8 cellular contexts compared by ENCODE assay signal in genomic region chr15:89171136-89172072, GRCh38. TPM values are rescaled to one million over a fixed set of nuclear protein-coding genes. Genes with fewer than 3 reads are reported as not detected.
DNase-seq lines count a peak whose midpoint lies in the region; ATAC-seq and TF ChIP-seq lines count a peak whose summit lies in the region.

No MANE protein-coding gene starts in this region.

- no peak overlapping the region for H3K27ac ChIP-seq in SK-N-SH (ENCODE audit: low read depth in 2 of 2, low read length in 1 of 2)
- H3K27ac ChIP-seq in lower lobe of right lung, result no peak overlapping the region
- H3K27ac ChIP-seq in aorta (ENCODE audit: low read depth in 1 of 2, low read length in 2 of 2), result no peak overlapping the region

- peaks cover 25% of the 10 kb centered on the region for H3F3A ChIP-seq in SK-N-SH (replicated peaks; ENCODE audit: insufficient read depth)

- H3K27me3 ChIP-seq in SK-N-SH (ENCODE audit: insufficient read depth) (no peaks in the 10 kb centered on the region), lower lobe of right lung (ENCODE audit: low read depth) (no peaks in the 10 kb centered on the region), aorta (ENCODE audit: control insufficient read depth in 1 of 2, insufficient read depth in 2 of 2, low read length in 1 of 2) (no peaks in the 10 kb centered on the region)

- no peak overlapping the region for H3K4me2 ChIP-seq in SK-N-SH

- POLR2A ChIA-PET in SK-N-SH (lab: Yijun Ruan, JAX), result no interaction called here

- 61% methylated on average over 12 of the region's 12 CpGs for WGBS in SK-N-SH (ENCODE audit: low lambda C conversion rate)
- WGBS in aorta, 2 donors, result 60 to 63% methylated on average over 12 of the region's 12 CpGs

- intact Hi-C loops in lower lobe of right lung (cut with DNase I), result loop anchor here (10.0 kb wide), 1 partner anchor 117 kb away; no protein-coding TSS in a partner anchor
- intact Hi-C loops in aorta (cut with DNase I), result loop anchor here (5.0 to 10.0 kb wide), 3 partner anchors 34 to 259 kb away; partner anchors contain the start of genes ABHD2 (in 2 of the 2) and MFGE8 (in 1 of the 2)

- H3K4me3 ChIP-seq in SK-N-SH (ENCODE audit: low read depth in 2 of 2, low read length in 1 of 2), result peak overlapping the region in 1 of 2 experiments; percentile 32; a peak in 1 of 4 replicates
- no peak overlapping the region for H3K4me3 ChIP-seq in lower lobe of right lung
- H3K4me3 ChIP-seq in aorta (ENCODE audit: low read length in 2 of 2), result no peak overlapping the region

- TF ChIP-seq CTCF in SK-N-SH (IDR thresholded peaks at IDR 0.05) (peak; percentile 83), lower lobe of right lung (IDR thresholded peaks at IDR 0.05) (peak; percentile 71)

- H3K36me3 ChIP-seq in SK-N-SH (replicated peaks in 1 of 2; ENCODE audit: control insufficient read depth in 1 of 2, insufficient read depth in 2 of 2, low read length in 1 of 2) (peaks cover 1 to 16% of the 10 kb centered on the region in 2 experiments), lower lobe of right lung (peaks cover 50% of the 10 kb centered on the region), aorta (ENCODE audit: control insufficient read depth in 1 of 2, insufficient read depth in 2 of 2, low read length in 1 of 2) (peaks cover 1 to 3% of the 10 kb centered on the region in 2 donors)

- no peaks in the 10 kb centered on the region for H3K9me2 ChIP-seq in SK-N-SH

- peak; percentile 84 for TF ChIP-seq RAD21 in SK-N-SH (IDR thresholded peaks at IDR 0.05; ENCODE audit: low read length)

- H3K9me3 ChIP-seq in SK-N-SH, result no peaks in the 10 kb centered on the region
- no peaks in the 10 kb centered on the region for H3K9me3 ChIP-seq in lower lobe of right lung
- H3K9me3 ChIP-seq in aorta (ENCODE audit: control insufficient read depth, low read length), result no peaks in the 10 kb centered on the region

- CTCF ChIA-PET in SK-N-SH (lab: Yijun Ruan, JAX), result interaction anchor here (0.6 to 13.4 kb wide), 55 partner anchors 8 to 515 kb away, joined by 3 to 363 read pairs (median 4); partner anchors contain the start of gene ABHD2

- H4K20me1 ChIP-seq in SK-N-SH (ENCODE audit: insufficient read depth), result no peaks in the 10 kb centered on the region

- peak; percentile 61 to 73 for ATAC-seq in lower lobe of right lung
- ATAC-seq in aorta (ENCODE audit: low FRiP score), result peak; percentile 51
- ATAC-seq in GM21515 (IDR thresholded peaks at IDR 0.05; ENCODE audit: unreplicated experiment), result no peak

- no peak overlapping the region for H3K9ac ChIP-seq in SK-N-SH

- no peak overlapping the region for H2AFZ ChIP-seq in SK-N-SH (ENCODE audit: low read depth)

- DNase-seq in NCI-H1092 treated with DMSO at 0.1 percent for 48 hours (lab: John Stamatoyannopoulos, UW), result peak; percentile 21
- no peak for DNase-seq in NCI-H1092 (lab: John Stamatoyannopoulos, UW)
- peak; percentile 23 for DNase-seq in HPDE6-E6E7 (ENCODE audit: extremely low spot score)
- DNase-seq in SK-N-SH, result peak; percentile 60
- DNase-seq in cerebellum (ENCODE audit: low spot score), result peak; percentile 45
- peak; percentile 54 for DNase-seq in lower lobe of right lung
- no peak for DNase-seq in aorta

- no peak for TF ChIP-seq EP300 in SK-N-SH (IDR thresholded peaks at IDR 0.05; ENCODE audit: borderline replicate concordance in 1 of 2, low read depth in 1 of 2, low read length in 1 of 2)

- H3K4me1 ChIP-seq in SK-N-SH (ENCODE audit: control insufficient read depth in 1 of 2, insufficient read depth in 2 of 2, low read depth in 1 of 2, low read length in 1 of 2) (peaks cover 13 to 20% of the 10 kb centered on the region in 2 experiments; a peak in 3 of 4 replicates), lower lobe of right lung (peaks cover 25% of the 10 kb centered on the region), aorta (ENCODE audit: control insufficient read depth in 1 of 2, insufficient read depth in 2 of 2, low read length in 2 of 2) (peaks cover 0 to 14% of the 10 kb centered on the region in 2 donors)

- H3K79me2 ChIP-seq in SK-N-SH (ENCODE audit: insufficient read depth), result no peaks in the 10 kb centered on the region

TF ChIP-seq in SK-N-SH, 30 proteins besides CTCF, POLR2A, EP300 and RAD21:
- peak; percentile 76 for TF ChIP-seq SMC3 (IDR thresholded peaks at IDR 0.05; ENCODE audit: low read depth, low read length)
- TF ChIP-seq TAF1 (IDR thresholded peaks at IDR 0.05; ENCODE audit: borderline replicate concordance, low read depth, low read length), result no peak

RNA-seq across cellular contexts. Expression of gene RLBP1, which starts 50.0 kb away (rescaled TPM):
- polyA plus RNA-seq in SK-N-SH (2012; rRNA removed) (not detected in 2 replicates), aorta (not detected)
- not detected in 2 replicates for polyA plus RNA-seq in SK-N-SH (2012; cell fraction: cytosol; rRNA removed)
- 0.11 TPM in 1 of 2 replicates, not detected in the other for polyA plus RNA-seq in SK-N-SH (2012; cell fraction: nucleus; rRNA removed)
- total RNA-seq in cerebellum (0.18 TPM), lower lobe of right lung (not detected), aorta (not detected)

Comparison
In these comparisons a context has a peak if more than half of its experiments do, and no peak if none do; other contexts are left out.
1. DNase-seq: peak in NCI-H1092 treated with DMSO at 0.1 percent for 48 hours (single experiment), HPDE6-E6E7 (single experiment), SK-N-SH (single experiment), cerebellum (single experiment) and lower lobe of right lung (single experiment); none in NCI-H1092 (single experiment) and aorta (0 of 2).